In the genomic region with DNA sequence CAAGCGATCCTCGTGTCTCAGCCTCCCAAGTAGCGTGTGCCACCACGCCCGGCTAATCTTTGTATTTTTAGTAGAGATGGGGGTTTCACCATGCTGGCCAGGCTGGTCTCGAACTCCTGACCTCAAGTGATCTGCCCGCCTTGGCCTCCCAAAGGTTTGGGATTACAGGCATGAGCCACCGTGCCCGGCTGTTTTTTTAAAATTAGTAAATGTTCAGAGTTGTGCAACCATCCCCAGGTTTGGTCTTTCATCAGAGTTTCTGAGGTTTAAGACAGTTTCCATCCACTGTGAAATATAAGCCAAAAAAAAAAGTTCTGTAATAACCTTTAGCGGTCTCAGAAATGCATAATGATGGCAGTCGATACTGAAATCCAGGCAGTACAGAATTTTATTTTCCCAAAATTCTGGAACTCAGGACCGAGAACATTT, we compare ENCODE assay signal across 1 cellular context.
TF ChIP-seq lines count a peak whose summit lies in the region.

No MANE protein-coding gene starts in this region.

TF ChIP-seq in HepG2, 621 proteins besides CTCF, POLR2A, EP300 and RAD21 (continues in another document):
- TF ChIP-seq, protein P1, sequence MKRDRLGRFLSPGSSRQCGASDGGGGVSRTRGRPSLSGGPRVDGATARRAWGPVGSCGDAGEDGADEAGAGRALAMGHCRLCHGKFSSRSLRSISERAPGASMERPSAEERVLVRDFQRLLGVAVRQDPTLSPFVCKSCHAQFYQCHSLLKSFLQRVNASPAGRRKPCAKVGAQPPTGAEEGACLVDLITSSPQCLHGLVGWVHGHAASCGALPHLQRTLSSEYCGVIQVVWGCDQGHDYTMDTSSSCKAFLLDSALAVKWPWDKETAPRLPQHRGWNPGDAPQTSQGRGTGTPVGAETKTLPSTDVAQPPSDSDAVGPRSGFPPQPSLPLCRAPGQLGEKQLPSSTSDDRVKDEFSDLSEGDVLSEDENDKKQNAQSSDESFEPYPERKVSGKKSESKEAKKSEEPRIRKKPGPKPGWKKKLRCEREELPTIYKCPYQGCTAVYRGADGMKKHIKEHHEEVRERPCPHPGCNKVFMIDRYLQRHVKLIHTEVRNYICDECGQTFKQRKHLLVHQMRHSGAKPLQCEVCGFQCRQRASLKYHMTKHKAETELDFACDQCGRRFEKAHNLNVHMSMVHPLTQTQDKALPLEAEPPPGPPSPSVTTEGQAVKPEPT (CRISPR knock-in tag; IDR thresholded peaks at IDR 0.05; ENCODE audit: low read depth) = no peak
- TF ChIP-seq ZMYM2 (CRISPR knock-in tag; IDR thresholded peaks at IDR 0.05) = peak; percentile 73
- peak; percentile 12; the same call in 1 of the 2 replicates for TF ChIP-seq KDM1A (CRISPR knock-in tag; IDR thresholded peaks at IDR 0.05)
- no peak for TF ChIP-seq ZNF670 (CRISPR knock-in tag; IDR thresholded peaks at IDR 0.05; ENCODE audit: borderline replicate concordance)
- no peak for TF ChIP-seq MBD4 (IDR thresholded peaks at IDR 0.05; ENCODE audit: borderline replicate concordance, low read length)
- TF ChIP-seq ZNF263 (CRISPR knock-in tag; IDR thresholded peaks at IDR 0.05) = no peak
- no peak for TF ChIP-seq MLLT10 (CRISPR knock-in tag; IDR thresholded peaks at IDR 0.05)
- no peak for TF ChIP-seq SAFB2 (CRISPR knock-in tag; IDR thresholded peaks at IDR 0.05; ENCODE audit: borderline replicate concordance, low read depth)
- peak; percentile 57; the same call in 1 of the 2 replicates for TF ChIP-seq ADNP (CRISPR knock-in tag; IDR thresholded peaks at IDR 0.05)
- no peak for TF ChIP-seq SETDB1 (CRISPR knock-in tag; IDR thresholded peaks at IDR 0.05; ENCODE audit: borderline replicate concordance)
- TF ChIP-seq, protein P2, sequence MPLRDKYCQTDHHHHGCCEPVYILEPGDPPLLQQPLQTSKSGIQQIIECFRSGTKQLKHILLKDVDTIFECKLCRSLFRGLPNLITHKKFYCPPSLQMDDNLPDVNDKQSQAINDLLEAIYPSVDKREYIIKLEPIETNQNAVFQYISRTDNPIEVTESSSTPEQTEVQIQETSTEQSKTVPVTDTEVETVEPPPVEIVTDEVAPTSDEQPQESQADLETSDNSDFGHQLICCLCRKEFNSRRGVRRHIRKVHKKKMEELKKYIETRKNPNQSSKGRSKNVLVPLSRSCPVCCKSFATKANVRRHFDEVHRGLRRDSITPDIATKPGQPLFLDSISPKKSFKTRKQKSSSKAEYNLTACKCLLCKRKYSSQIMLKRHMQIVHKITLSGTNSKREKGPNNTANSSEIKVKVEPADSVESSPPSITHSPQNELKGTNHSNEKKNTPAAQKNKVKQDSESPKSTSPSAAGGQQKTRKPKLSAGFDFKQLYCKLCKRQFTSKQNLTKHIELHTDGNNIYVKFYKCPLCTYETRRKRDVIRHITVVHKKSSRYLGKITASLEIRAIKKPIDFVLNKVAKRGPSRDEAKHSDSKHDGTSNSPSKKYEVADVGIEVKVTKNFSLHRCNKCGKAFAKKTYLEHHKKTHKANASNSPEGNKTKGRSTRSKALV (CRISPR knock-in tag; IDR thresholded peaks at IDR 0.05) = no peak
- TF ChIP-seq ZNF337 (CRISPR knock-in tag; IDR thresholded peaks at IDR 0.05; ENCODE audit: borderline replicate concordance, low read depth) = no peak
- TF ChIP-seq ZNF629 (CRISPR knock-in tag; conservative IDR thresholded peaks at IDR 0.05) = no peak
- no peak for TF ChIP-seq ZSCAN31 (CRISPR knock-in tag; IDR thresholded peaks at IDR 0.05; ENCODE audit: low read depth)
- TF ChIP-seq SMC3 (IDR thresholded peaks at IDR 0.05; ENCODE audit: low read length) = no peak
- TF ChIP-seq, protein P3, sequence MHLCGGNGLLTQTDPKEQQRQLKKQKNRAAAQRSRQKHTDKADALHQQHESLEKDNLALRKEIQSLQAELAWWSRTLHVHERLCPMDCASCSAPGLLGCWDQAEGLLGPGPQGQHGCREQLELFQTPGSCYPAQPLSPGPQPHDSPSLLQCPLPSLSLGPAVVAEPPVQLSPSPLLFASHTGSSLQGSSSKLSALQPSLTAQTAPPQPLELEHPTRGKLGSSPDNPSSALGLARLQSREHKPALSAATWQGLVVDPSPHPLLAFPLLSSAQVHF (CRISPR knock-in tag; IDR thresholded peaks at IDR 0.05) = no peak
- TF ChIP-seq, protein P4, sequence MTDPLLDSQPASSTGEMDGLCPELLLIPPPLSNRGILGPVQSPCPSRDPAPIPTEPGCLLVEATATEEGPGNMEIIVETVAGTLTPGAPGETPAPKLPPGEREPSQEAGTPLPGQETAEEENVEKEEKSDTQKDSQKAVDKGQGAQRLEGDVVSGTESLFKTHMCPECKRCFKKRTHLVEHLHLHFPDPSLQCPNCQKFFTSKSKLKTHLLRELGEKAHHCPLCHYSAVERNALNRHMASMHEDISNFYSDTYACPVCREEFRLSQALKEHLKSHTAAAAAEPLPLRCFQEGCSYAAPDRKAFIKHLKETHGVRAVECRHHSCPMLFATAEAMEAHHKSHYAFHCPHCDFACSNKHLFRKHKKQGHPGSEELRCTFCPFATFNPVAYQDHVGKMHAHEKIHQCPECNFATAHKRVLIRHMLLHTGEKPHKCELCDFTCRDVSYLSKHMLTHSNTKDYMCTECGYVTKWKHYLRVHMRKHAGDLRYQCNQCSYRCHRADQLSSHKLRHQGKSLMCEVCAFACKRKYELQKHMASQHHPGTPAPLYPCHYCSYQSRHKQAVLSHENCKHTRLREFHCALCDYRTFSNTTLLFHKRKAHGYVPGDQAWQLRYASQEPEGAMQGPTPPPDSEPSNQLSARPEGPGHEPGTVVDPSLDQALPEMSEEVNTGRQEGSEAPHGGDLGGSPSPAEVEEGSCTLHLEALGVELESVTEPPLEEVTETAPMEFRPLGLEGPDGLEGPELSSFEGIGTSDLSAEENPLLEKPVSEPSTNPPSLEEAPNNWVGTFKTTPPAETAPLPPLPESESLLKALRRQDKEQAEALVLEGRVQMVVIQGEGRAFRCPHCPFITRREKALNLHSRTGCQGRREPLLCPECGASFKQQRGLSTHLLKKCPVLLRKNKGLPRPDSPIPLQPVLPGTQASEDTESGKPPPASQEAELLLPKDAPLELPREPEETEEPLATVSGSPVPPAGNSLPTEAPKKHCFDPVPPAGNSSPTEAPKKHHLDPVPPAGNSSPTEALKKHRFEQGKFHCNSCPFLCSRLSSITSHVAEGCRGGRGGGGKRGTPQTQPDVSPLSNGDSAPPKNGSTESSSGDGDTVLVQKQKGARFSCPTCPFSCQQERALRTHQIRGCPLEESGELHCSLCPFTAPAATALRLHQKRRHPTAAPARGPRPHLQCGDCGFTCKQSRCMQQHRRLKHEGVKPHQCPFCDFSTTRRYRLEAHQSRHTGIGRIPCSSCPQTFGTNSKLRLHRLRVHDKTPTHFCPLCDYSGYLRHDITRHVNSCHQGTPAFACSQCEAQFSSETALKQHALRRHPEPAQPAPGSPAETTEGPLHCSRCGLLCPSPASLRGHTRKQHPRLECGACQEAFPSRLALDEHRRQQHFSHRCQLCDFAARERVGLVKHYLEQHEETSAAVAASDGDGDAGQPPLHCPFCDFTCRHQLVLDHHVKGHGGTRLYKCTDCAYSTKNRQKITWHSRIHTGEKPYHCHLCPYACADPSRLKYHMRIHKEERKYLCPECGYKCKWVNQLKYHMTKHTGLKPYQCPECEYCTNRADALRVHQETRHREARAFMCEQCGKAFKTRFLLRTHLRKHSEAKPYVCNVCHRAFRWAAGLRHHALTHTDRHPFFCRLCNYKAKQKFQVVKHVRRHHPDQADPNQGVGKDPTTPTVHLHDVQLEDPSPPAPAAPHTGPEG (CRISPR knock-in tag; IDR thresholded peaks at IDR 0.05) = no peak
- no peak for TF ChIP-seq ZNF333 (CRISPR knock-in tag; IDR thresholded peaks at IDR 0.05; ENCODE audit: borderline replicate concordance)
- TF ChIP-seq TSC22D2 (CRISPR knock-in tag; IDR thresholded peaks at IDR 0.05; ENCODE audit: borderline replicate concordance) = no peak
- TF ChIP-seq, protein P5, sequence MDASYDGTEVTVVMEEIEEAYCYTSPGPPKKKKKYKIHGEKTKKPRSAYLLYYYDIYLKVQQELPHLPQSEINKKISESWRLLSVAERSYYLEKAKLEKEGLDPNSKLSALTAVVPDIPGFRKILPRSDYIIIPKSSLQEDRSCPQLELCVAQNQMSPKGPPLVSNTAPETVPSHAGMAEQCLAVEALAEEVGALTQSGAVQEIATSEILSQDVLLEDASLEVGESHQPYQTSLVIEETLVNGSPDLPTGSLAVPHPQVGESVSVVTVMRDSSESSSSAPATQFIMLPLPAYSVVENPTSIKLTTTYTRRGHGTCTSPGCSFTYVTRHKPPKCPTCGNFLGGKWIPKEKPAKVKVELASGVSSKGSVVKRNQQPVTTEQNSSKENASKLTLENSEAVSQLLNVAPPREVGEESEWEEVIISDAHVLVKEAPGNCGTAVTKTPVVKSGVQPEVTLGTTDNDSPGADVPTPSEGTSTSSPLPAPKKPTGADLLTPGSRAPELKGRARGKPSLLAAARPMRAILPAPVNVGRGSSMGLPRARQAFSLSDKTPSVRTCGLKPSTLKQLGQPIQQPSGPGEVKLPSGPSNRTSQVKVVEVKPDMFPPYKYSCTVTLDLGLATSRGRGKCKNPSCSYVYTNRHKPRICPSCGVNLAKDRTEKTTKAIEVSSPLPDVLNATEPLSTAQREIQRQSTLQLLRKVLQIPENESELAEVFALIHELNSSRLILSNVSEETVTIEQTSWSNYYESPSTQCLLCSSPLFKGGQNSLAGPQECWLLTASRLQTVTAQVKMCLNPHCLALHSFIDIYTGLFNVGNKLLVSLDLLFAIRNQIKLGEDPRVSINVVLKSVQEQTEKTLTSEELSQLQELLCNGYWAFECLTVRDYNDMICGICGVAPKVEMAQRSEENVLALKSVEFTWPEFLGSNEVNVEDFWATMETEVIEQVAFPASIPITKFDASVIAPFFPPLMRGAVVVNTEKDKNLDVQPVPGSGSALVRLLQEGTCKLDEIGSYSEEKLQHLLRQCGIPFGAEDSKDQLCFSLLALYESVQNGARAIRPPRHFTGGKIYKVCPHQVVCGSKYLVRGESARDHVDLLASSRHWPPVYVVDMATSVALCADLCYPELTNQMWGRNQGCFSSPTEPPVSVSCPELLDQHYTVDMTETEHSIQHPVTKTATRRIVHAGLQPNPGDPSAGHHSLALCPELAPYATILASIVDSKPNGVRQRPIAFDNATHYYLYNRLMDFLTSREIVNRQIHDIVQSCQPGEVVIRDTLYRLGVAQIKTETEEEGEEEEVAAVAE (CRISPR knock-in tag; IDR thresholded peaks at IDR 0.05; ENCODE audit: borderline replicate concordance) = no peak
- TF ChIP-seq, protein P6, sequence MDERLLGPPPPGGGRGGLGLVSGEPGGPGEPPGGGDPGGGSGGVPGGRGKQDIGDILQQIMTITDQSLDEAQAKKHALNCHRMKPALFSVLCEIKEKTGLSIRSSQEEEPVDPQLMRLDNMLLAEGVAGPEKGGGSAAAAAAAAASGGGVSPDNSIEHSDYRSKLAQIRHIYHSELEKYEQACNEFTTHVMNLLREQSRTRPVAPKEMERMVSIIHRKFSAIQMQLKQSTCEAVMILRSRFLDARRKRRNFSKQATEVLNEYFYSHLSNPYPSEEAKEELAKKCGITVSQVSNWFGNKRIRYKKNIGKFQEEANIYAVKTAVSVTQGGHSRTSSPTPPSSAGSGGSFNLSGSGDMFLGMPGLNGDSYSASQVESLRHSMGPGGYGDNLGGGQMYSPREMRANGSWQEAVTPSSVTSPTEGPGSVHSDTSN (CRISPR knock-in tag; IDR thresholded peaks at IDR 0.05) = no peak
- TF ChIP-seq ZNF205 (CRISPR knock-in tag; IDR thresholded peaks at IDR 0.05) = no peak
- TF ChIP-seq, protein P7, sequence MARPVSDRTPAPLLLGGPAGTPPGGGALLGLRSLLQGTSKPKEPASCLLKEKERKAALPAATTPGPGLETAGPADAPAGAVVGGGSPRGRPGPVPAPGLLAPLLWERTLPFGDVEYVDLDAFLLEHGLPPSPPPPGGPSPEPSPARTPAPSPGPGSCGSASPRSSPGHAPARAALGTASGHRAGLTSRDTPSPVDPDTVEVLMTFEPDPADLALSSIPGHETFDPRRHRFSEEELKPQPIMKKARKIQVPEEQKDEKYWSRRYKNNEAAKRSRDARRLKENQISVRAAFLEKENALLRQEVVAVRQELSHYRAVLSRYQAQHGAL (CRISPR knock-in tag; IDR thresholded peaks at IDR 0.05; ENCODE audit: not compliant biosample characterization) = no peak
- no peak for TF ChIP-seq NFRKB (IDR thresholded peaks at IDR 0.05)
- peak; percentile 62; the same call in 1 of the 2 replicates for TF ChIP-seq CEBPB (IDR thresholded peaks at IDR 0.05; ENCODE audit: borderline replicate concordance, low read depth, low read length)
- no peak for TF ChIP-seq FOXJ3 (CRISPR knock-in tag; IDR thresholded peaks at IDR 0.05; ENCODE audit: borderline replicate concordance)
- TF ChIP-seq FOSL1 (CRISPR knock-in tag; IDR thresholded peaks at IDR 0.05; ENCODE audit: borderline replicate concordance) = no peak
- TF ChIP-seq ATF7-NPFF (CRISPR knock-in tag; IDR thresholded peaks at IDR 0.05; ENCODE audit: low read depth) = no peak
- TF ChIP-seq, protein P8, sequence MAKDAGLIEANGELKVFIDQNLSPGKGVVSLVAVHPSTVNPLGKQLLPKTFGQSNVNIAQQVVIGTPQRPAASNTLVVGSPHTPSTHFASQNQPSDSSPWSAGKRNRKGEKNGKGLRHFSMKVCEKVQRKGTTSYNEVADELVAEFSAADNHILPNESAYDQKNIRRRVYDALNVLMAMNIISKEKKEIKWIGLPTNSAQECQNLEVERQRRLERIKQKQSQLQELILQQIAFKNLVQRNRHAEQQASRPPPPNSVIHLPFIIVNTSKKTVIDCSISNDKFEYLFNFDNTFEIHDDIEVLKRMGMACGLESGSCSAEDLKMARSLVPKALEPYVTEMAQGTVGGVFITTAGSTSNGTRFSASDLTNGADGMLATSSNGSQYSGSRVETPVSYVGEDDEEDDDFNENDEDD (CRISPR knock-in tag; IDR thresholded peaks at IDR 0.05; ENCODE audit: borderline replicate concordance) = no peak
- no peak for TF ChIP-seq ZNF260 (CRISPR knock-in tag; IDR thresholded peaks at IDR 0.05; ENCODE audit: borderline replicate concordance, low read depth)
- TF ChIP-seq NFIC (IDR thresholded peaks at IDR 0.05; ENCODE audit: low read length) = 0 out of 2 replicates have a peak, but pooled peaks have one; percentile 38
- TF ChIP-seq KDM5B (CRISPR knock-in tag; IDR thresholded peaks at IDR 0.05; ENCODE audit: borderline replicate concordance) = 0 out of 2 replicates have a peak, but pooled peaks have one; percentile 22
- no peak for TF ChIP-seq U2AF2 (IDR thresholded peaks at IDR 0.05; ENCODE audit: low read depth, low read length)
- no peak for TF ChIP-seq GFI1 (CRISPR knock-in tag; IDR thresholded peaks at IDR 0.05; ENCODE audit: borderline replicate concordance)
- no peak for TF ChIP-seq NKX3-1 (CRISPR knock-in tag; IDR thresholded peaks at IDR 0.05)
- no peak for TF ChIP-seq NFYB (CRISPR knock-in tag; IDR thresholded peaks at IDR 0.05)
- TF ChIP-seq ZNF121 (CRISPR knock-in tag; IDR thresholded peaks at IDR 0.05) = peak; percentile 70
- TF ChIP-seq POLR2AphosphoS5 (IDR thresholded peaks at IDR 0.05; ENCODE audit: low read depth, low read length) = no peak
- no peak for TF ChIP-seq ZNF781 (CRISPR knock-in tag; IDR thresholded peaks at IDR 0.05; ENCODE audit: borderline replicate concordance, not compliant biosample characterization)
- TF ChIP-seq FLYWCH1 (CRISPR knock-in tag; IDR thresholded peaks at IDR 0.05) = no peak
- TF ChIP-seq, protein P9, sequence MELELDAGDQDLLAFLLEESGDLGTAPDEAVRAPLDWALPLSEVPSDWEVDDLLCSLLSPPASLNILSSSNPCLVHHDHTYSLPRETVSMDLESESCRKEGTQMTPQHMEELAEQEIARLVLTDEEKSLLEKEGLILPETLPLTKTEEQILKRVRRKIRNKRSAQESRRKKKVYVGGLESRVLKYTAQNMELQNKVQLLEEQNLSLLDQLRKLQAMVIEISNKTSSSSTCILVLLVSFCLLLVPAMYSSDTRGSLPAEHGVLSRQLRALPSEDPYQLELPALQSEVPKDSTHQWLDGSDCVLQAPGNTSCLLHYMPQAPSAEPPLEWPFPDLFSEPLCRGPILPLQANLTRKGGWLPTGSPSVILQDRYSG (CRISPR knock-in tag; IDR thresholded peaks at IDR 0.05) = no peak
